ENCODE assay signal across 14 cellular contexts in the genomic region with DNA sequence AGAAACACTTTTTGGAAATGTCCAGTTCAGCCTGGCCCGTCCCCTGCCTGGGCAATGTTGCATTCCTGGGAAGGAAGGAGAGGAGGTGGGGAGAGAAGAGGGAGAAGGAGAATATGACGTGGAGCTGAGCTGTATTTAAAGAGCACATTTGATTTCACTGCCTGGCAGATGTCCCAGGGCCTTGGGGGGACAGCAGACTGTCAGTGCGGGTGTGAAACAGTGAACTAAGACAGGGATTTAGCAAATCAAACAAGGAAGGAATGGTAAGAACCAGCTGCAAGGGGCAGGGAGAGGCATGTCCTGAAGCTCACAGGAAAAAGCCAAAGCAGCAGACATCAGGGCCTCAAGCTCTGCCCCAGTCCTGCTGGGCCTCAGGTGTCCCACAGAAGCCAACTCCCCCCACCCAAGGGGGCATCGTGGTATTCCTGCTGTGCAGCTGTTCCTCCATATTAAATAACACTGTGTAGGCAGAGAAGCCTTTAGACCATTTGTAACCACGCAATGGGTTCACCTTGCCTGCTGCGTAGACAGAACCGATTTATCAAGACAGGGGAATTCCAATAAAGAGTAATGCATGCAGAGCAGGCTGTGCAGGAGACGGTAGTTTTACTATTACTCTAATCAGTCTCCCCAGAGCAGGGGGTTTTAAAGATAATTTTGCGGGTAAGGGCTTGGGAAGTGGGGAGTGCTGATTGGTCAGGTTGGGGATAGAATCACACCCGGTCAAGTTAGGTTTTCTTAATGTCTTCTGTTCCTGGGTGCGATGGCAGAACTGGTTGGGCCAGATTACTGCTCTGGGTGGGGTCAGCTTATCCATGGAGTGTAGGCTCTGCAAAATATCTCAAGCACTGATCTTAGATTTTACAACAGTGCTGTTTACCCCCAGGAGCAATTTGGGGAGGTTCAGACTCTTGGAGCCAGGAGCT. TPM values are rescaled to one million over a fixed set of nuclear protein-coding genes. Genes with fewer than 3 reads are reported as not detected.
DNase-seq lines count a peak whose midpoint lies in the region; ATAC-seq lines count a peak whose summit lies in the region.
"Had no signal": no experiment of that assay in that cellular context is flagged by ENCODE, and none has a peak within 500 bp of the region (broad histone marks: within the 10 kb centered on the region; RNA-seq: fewer than 3 reads in every experiment).

No MANE protein-coding gene starts in this region.

- 35 to 49% methylated on average over 11 of the region's 11 CpGs for WGBS in esophagus, 2 donors

- H3K27me3 ChIP-seq in H7 (ENCODE audit: control insufficient read depth, insufficient read depth, low read length) (no peaks in the 10 kb centered on the region; the same call in 1 of the 2 replicates), esophagus (ENCODE audit: control insufficient read depth in 1 of 2, insufficient read depth in 2 of 2, low read length in 2 of 2) (no peaks in the 10 kb centered on the region)

- intact Hi-C loops in posterior vena cava (cut with DNase I) = no loop called here

- peaks cover 2 to 13% of the 10 kb centered on the region in 2 donors for H3K4me1 ChIP-seq in esophagus (ENCODE audit: control insufficient read depth in 2 of 2, insufficient read depth in 2 of 2, low read length in 1 of 2)

- ATAC-seq in HG03280 (IDR thresholded peaks at IDR 0.05; ENCODE audit: unreplicated experiment) = no peak

- DNase-seq in H7 (peak; percentile 31), OCI-M2 (lab: John Stamatoyannopoulos, UW; ENCODE audit: unreplicated experiment) (peak; percentile 37), posterior vena cava (ENCODE audit: low spot score) (peak; percentile 48), DMS153 treated with DMSO at 0.1 percent for 48 hours (lab: John Stamatoyannopoulos, UW; ENCODE audit: unreplicated experiment) (no peak), amniotic stem cell (lab: John Stamatoyannopoulos, UW) (no peak), NCI-H1436 treated with DMSO at 0.1 percent for 48 hours (lab: John Stamatoyannopoulos, UW) (no peak)
- DNase-seq: activated T-cell treated with anti-CD3 and anti-CD28 coated beads, Interleukin-2, amount 50 U/mL, for 1 hour; cerebellar nuclear complex; GOT3; NCI-H2227 treated with DMSO at 0.1 percent for 48 hours had no signal

- H3K4me3 ChIP-seq in H7 (ENCODE audit: insufficient read depth, low read depth, low read length) = no peak overlapping the region
- H3K4me3 ChIP-seq in esophagus (ENCODE audit: low read depth in 1 of 2, low read length in 2 of 2) = no peak overlapping the region

- peak overlapping the region; percentile 93 to 98 for H3K27ac ChIP-seq in esophagus (ENCODE audit: low read depth in 2 of 2, low read length in 1 of 2)

- no peaks in the 10 kb centered on the region for H3K9me3 ChIP-seq in esophagus (ENCODE audit: control insufficient read depth in 2 of 2, insufficient read depth in 1 of 2, low read depth in 1 of 2, low read length in 1 of 2)

- H3K36me3 ChIP-seq in H7 (replicated peaks; ENCODE audit: control insufficient read depth, insufficient read depth, low read length) (no peaks in the 10 kb centered on the region), esophagus (ENCODE audit: control insufficient read depth in 2 of 2, insufficient read depth in 2 of 2, low read length in 1 of 2) (no peaks in the 10 kb centered on the region)

RNA-seq across cellular contexts. Expression of a gene that starts 18.3 kb away (rescaled TPM):
- not detected in 2 replicates for total RNA-seq in H7 (2014; rRNA removed; shearing (Covaris generic))
- polyA plus RNA-seq in esophagus = under 1 TPM; 0.02 TPM
- total RNA-seq in posterior vena cava = 1 to 10 TPM; 1.5 to 5.2 TPM
- total RNA-seq: neural crest cell; T-helper 1 cell treated with Interleukin-12 subunit alpha and Interleukin-12 subunit beta and Interleukin-4 antibody, amounts not matched to agents 30 ng/mL and 1 ng/mL, for 36 hours had no signal

Comparison
In these comparisons a context has a peak if more than half of its experiments do, and no peak if none do; other contexts are left out.
1. DNase-seq: peak in H7 (single experiment), OCI-M2 (single experiment) and posterior vena cava (single experiment); none in DMS153 treated with DMSO at 0.1 percent for 48 hours (single experiment), amniotic stem cell (single experiment) and NCI-H1436 treated with DMSO at 0.1 percent for 48 hours (single experiment).